ENCODE assay signal across 12 cellular contexts in genomic region chr10:79100761-79101160, GRCh38. TPM values are rescaled to one million over a fixed set of nuclear protein-coding genes. Genes with fewer than 3 reads are reported as not detected.
DNase-seq lines count a peak whose midpoint lies in the region; ATAC-seq, FAIRE-seq and TF ChIP-seq lines count a peak whose summit lies in the region.
"Had no signal": no experiment of that assay in that cellular context is flagged by ENCODE, and none has a peak within 500 bp of the region (broad histone marks: within the 10 kb centered on the region; RNA-seq: fewer than 3 reads in every experiment).

No MANE protein-coding gene starts in this region.

- no peak overlapping the region for H3K4me3 ChIP-seq in HepG2 (replicated peaks in 1 of 3; ENCODE audit: insufficient read depth in 1 of 3, low read depth in 2 of 3, low read length in 3 of 3)
- no peak overlapping the region for H3K4me3 ChIP-seq in right lobe of liver
- H3K4me3 ChIP-seq in vagina, result no peak overlapping the region
- H3K4me3 ChIP-seq: SJCRH30 had no signal

- H3K4me1 ChIP-seq in HepG2 (ENCODE audit: insufficient read depth, low read length) (peaks cover 88% of the 10 kb centered on the region), right lobe of liver (peaks cover 0 to 58% (median 23%) of the 10 kb centered on the region in 4 donors), vagina (peaks cover 100% of the 10 kb centered on the region)

- BruUV-seq in HepG2 (replicated peaks; lab: Mats Ljungman, UMichigan), result no TSS peak

- no peak overlapping the region for H3K9ac ChIP-seq in HepG2 (ENCODE audit: insufficient read depth, low read depth, low read length)

- no peak for TF ChIP-seq RAD21 in HepG2 (CRISPR knock-in tag; IDR thresholded peaks at IDR 0.05)

- no peak for FAIRE-seq in HepG2 (lab: Jason Lieb, UNC)

- POLR2A ChIA-PET in HepG2 (lab: Yijun Ruan, JAX), result no interaction called here

- H3K9me3 Mint-ChIP-seq in brain, result no peaks in the 10 kb centered on the region
- H3K9me3 Mint-ChIP-seq in nephron progenitor cell, result no peaks in the 10 kb centered on the region

- peaks cover 99% of the 10 kb centered on the region for H3K79me2 ChIP-seq in HepG2 (ENCODE audit: insufficient read depth, low read length)

- H3K4me2 ChIP-seq in HepG2 (ENCODE audit: low read depth, low read length), result no peak overlapping the region

- H3K27ac ChIP-seq in HepG2 (ENCODE audit: extremely low read length, insufficient read depth, low read length) (no peak overlapping the region), right lobe of liver (no peak overlapping the region), vagina (peak overlapping the region; percentile 94)

- in situ Hi-C loops in HepG2 (cut with HindIII; ENCODE audit: extremely low pct_ligation_motif_present, low pct_unique_long_range_greater_than_20kb), result no loop called here

- CTCF ChIA-PET in HepG2 (lab: Yijun Ruan, JAX; ENCODE audit: low intra/inter-chr PET ratio, low total read pairs), result no interaction called here

- H4K20me1 ChIP-seq in HepG2 (ENCODE audit: insufficient read depth, low read length), result peaks cover 92% of the 10 kb centered on the region

- H3K27ac Mint-ChIP-seq in brain (peak overlapping the region; percentile 72 to 99 (median 90)), nephron progenitor cell (peak overlapping the region; percentile 72)

- H3K9me3 ChIP-seq in HepG2 (ENCODE audit: low read length) (no peaks in the 10 kb centered on the region), right lobe of liver (no peaks in the 10 kb centered on the region), vagina (no peaks in the 10 kb centered on the region)
- H3K9me3 ChIP-seq: SJCRH30 had no signal

- intact Hi-C loops in HepG2 (cut with micrococcal nuclease; ENCODE audit: unreplicated experiment), result no loop called here
- intact Hi-C loops in right lobe of liver (cut with DNase I), result no loop called here
- intact Hi-C loops in vagina (cut with DNase I), result no loop called here

- ATAC-seq in HepG2 (no peak), right lobe of liver (no peak)

- WGBS in HepG2 (ENCODE audit: low lambda C conversion rate), result 75% methylated on average over 5 of the region's 5 CpGs
- 65% methylated on average over 4 of the region's 5 CpGs for WGBS in right lobe of liver (ENCODE audit: insufficient coverage, low coverage, low lambda C conversion rate, missing lambda C conversion rate)

- H3K27me3 ChIP-seq in HepG2 (ENCODE audit: control insufficient read depth in 1 of 2, insufficient read depth in 2 of 2, low read length in 2 of 2) (no peaks in the 10 kb centered on the region), right lobe of liver (no peaks in the 10 kb centered on the region), vagina (no peaks in the 10 kb centered on the region)
- H3K27me3 ChIP-seq: SJCRH30 had no signal

- H3K27me3 Mint-ChIP-seq in brain (peaks cover 3% of the 10 kb centered on the region), nephron progenitor cell (ENCODE audit: low read depth, poor library complexity) (peaks cover 4% of the 10 kb centered on the region)

- H3K4me3 Mint-ChIP-seq in brain, result peak overlapping the region in 2 of 5 experiments; percentile 20 to 33
- peak overlapping the region; percentile 41 for H3K4me3 Mint-ChIP-seq in nephron progenitor cell

- peaks cover 99% of the 10 kb centered on the region for H3K4me1 Mint-ChIP-seq in brain
- peaks cover 90% of the 10 kb centered on the region for H3K4me1 Mint-ChIP-seq in nephron progenitor cell

- no peak overlapping the region for H2AFZ ChIP-seq in HepG2 (ENCODE audit: low read length)

- TF ChIP-seq POLR2A in HepG2 (IDR thresholded peaks at IDR 0.05; ENCODE audit: insufficient read depth in 1 of 2, low read depth in 2 of 2, low read length in 2 of 2) (no peak), right lobe of liver (IDR thresholded peaks at IDR 0.05) (no peak), vagina (IDR thresholded peaks at IDR 0.05) (no peak)

- no peak for TF ChIP-seq EP300 in HepG2 (IDR thresholded peaks at IDR 0.05; ENCODE audit: low read depth in 2 of 2, low read length in 2 of 2)
- no peak for TF ChIP-seq EP300 in HepG2 (CRISPR knock-in tag; IDR thresholded peaks at IDR 0.05; ENCODE audit: borderline replicate concordance)

- peaks cover 6% of the 10 kb centered on the region for H3K36me3 Mint-ChIP-seq in brain
- H3K36me3 Mint-ChIP-seq in nephron progenitor cell (ENCODE audit: low read depth), result peaks cover 4% of the 10 kb centered on the region

- H3K36me3 ChIP-seq in HepG2 (replicated peaks in 1 of 2; ENCODE audit: control insufficient read depth in 1 of 2, insufficient read depth in 2 of 2, low read length in 2 of 2), result peaks cover 3 to 5% of the 10 kb centered on the region in 2 experiments
- H3K36me3 ChIP-seq in right lobe of liver, result no peaks in the 10 kb centered on the region
- no peaks in the 10 kb centered on the region for H3K36me3 ChIP-seq in vagina
- H3K36me3 ChIP-seq: SJCRH30 had no signal

- no peak for TF ChIP-seq CTCF in HepG2 (CRISPR knock-in tag; IDR thresholded peaks at IDR 0.05)
- no peak for TF ChIP-seq CTCF in right lobe of liver (IDR thresholded peaks at IDR 0.05)
- TF ChIP-seq CTCF in brain (conservative IDR thresholded peaks at IDR 0.05), result no peak
- no peak for TF ChIP-seq CTCF in nephron progenitor cell (IDR thresholded peaks at IDR 0.05)
- TF ChIP-seq CTCF in vagina (IDR thresholded peaks at IDR 0.05), result no peak

- DNase-seq in HepG2 (ENCODE audit: low spot score) (no peak), right lobe of liver (no peak), nephron progenitor cell (no peak), vagina (ENCODE audit: extremely low spot score in 2 of 2) (no peak), NCI-H1436 (lab: John Stamatoyannopoulos, UW) (no peak), GF-D8 (lab: John Stamatoyannopoulos, UW) (no peak)
- DNase-seq in activated CD4-positive, alpha-beta T cell treated with anti-CD3 and anti-CD28 coated beads for 1 hour, result no peak
- DNase-seq: activated naive CD4-positive, alpha-beta T cell; NCI-H2171 treated with DMSO at 0.1 percent for 48 hours; stimulated activated CD4-positive, alpha-beta T cell treated with anti-CD3 and anti-CD28 coated beads, Interleukin-12 subunit alpha, Interleukin-12 subunit beta, amount 100 ng/mL, for 4 hours had no signal

TF ChIP-seq in HepG2, 621 proteins besides CTCF, POLR2A, EP300 and RAD21:
- TF ChIP-seq ZNF790 (CRISPR knock-in tag; IDR thresholded peaks at IDR 0.05; ENCODE audit: borderline replicate concordance) (no peak), POLR2AphosphoS2 (IDR thresholded peaks at IDR 0.05; ENCODE audit: low read depth, low read length) (no peak), ZNF740 (CRISPR knock-in tag; IDR thresholded peaks at IDR 0.05) (no peak), RBM22 (optimal IDR thresholded peaks at IDR 0.05; ENCODE audit: low read length) (peak; percentile 41), ZNF562 (CRISPR knock-in tag; IDR thresholded peaks at IDR 0.05; ENCODE audit: borderline replicate concordance) (no peak), GZF1 (CRISPR knock-in tag; IDR thresholded peaks at IDR 0.05) (no peak), ARNT2 (CRISPR knock-in tag; IDR thresholded peaks at IDR 0.05; ENCODE audit: low read depth) (no peak)

RNA-seq across cellular contexts. Expression of gene ZMIZ1, which starts 32.0 kb away (rescaled TPM):
- total RNA-seq in HepG2 (2016; rRNA removed; fragmentation: Illumina TruSeq; extraction: Trizol) (5.3 and 11.0 TPM in 2 replicates), right lobe of liver (10 to 100 TPM in 5 of 6 experiments, 1 to 10 TPM in 1; 9.9 to 22.8 (median 12.3) TPM), vagina (61.4 TPM)
- total RNA-seq in HepG2 (2016; cell fraction: cytosol; rRNA removed; fragmentation: Illumina TruSeq; extraction: Trizol; ENCODE audit: low read depth), result 2.3 and 2.6 TPM in 2 replicates
- 5.2 and 10.5 TPM in 2 replicates for total RNA-seq in HepG2 (2016; cell fraction: insoluble cytoplasmic fraction; rRNA removed; fragmentation: Illumina TruSeq; extraction: Trizol)
- 7.0 and 7.7 TPM in 2 replicates for total RNA-seq in HepG2 (2016; cell fraction: membrane; rRNA removed; fragmentation: Illumina TruSeq; extraction: Trizol)
- total RNA-seq in HepG2 (2016; cell fraction: nucleus; rRNA removed; fragmentation: Illumina TruSeq; extraction: Trizol), result 9.9 and 13.1 TPM in 2 replicates
- polyA plus RNA-seq in HepG2 (2011; rRNA removed) (8.8 and 10.2 TPM in 2 replicates), brain (ENCODE audit: insufficient read depth, low read depth, low replicate concordance) (90.5 TPM)
- 7.4 TPM in 2 replicates for polyA plus RNA-seq in HepG2 (2011; cell fraction: cytosol; rRNA removed)
- 42.1 and 46.0 TPM in 2 replicates for polyA plus RNA-seq in HepG2 (2011; cell fraction: nucleus; rRNA removed)
- polyA plus RNA-seq in HepG2 (2012), result 22.4 and 32.5 TPM in 2 replicates
- polyA plus RNA-seq in HepG2 (2016; cell fraction: cytosol; fragmentation: Illumina TruSeq; extraction: Trizol; ENCODE audit: low read depth), result 0.69 and 1.1 TPM in 2 replicates
- 16.0 and 20.6 TPM in 2 replicates for polyA plus RNA-seq in HepG2 (2016; cell fraction: insoluble cytoplasmic fraction; fragmentation: Illumina TruSeq; extraction: Trizol; ENCODE audit: low read depth)
- polyA plus RNA-seq in HepG2 (2016; cell fraction: membrane; fragmentation: Illumina TruSeq; extraction: Trizol; ENCODE audit: low read depth), result 2.4 and 3.8 TPM in 2 replicates
- 25.8 and 26.9 TPM in 2 replicates for polyA plus RNA-seq in HepG2 (2016; cell fraction: nucleus; fragmentation: Illumina TruSeq; extraction: Trizol; ENCODE audit: insufficient read depth, low read depth)
- 7.8 and 28.6 TPM in 2 replicates for polyA minus RNA-seq in HepG2 (2011; rRNA and poly(A)+ RNA removed; ENCODE audit: low replicate concordance)
- 19.5 and 20.1 TPM in 2 replicates for polyA minus RNA-seq in HepG2 (2011; cell fraction: cytosol; rRNA and poly(A)+ RNA removed)
- polyA minus RNA-seq in HepG2 (2011; cell fraction: nucleus; rRNA and poly(A)+ RNA removed), result 27.4 and 29.2 TPM in 2 replicates
